ENCODE assay signal across 13 cellular contexts in the genomic region with DNA sequence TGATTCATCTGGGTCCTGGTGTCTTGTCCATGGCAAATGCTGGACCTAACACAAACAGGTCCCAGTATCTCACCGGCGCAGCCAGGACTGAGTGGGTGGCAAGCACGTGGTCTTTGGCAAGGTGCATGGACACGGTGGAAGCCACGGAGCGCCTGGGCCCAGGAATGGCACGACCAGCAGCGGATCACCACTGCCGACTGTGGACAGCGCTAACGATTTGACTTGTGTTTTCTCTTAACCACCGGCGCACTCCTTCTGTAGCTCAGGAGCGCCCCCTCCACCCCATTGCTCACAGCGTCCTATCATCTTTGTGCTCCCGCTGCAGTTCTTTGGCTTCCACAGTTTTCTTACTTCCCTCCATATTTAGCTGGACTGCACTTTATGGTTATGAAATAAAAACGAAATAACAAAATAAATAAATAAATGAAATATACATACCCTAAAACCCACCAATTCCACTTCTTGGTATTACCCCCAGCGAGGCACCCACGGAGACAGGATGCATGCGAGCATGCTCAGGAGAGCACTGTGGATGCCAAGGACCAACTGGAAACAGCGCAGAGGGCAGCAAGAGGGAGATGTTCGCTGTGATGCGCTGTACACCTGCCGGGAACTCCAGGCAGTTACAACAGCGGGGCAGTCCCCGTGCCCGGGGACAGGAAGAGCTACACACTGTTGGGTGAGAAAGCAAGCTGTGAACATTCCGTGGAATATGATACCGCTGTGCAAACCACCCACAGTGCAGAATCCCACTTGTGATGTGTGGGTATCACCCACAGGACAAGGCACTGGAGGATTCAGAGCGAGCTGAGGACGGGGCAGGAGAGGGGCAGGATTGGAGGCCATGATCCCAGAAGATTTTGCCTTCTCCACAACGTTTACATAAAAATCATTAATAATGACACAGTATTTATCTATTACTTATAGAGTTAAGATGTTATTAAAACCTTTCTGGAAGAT. TPM values are rescaled to one million over a fixed set of nuclear protein-coding genes. Genes with fewer than 3 reads are reported as not detected.
DNase-seq lines count a peak whose midpoint lies in the region; ATAC-seq and TF ChIP-seq lines count a peak whose summit lies in the region.
"Had no signal": no experiment of that assay in that cellular context is flagged by ENCODE, and none has a peak within 500 bp of the region (broad histone marks: within the 10 kb centered on the region; RNA-seq: fewer than 3 reads in every experiment).

No MANE protein-coding gene starts in this region.

- TF ChIP-seq POLR2A in spleen (IDR thresholded peaks at IDR 0.05), result no peak

- POLR2A ChIA-PET in activated CD8-positive, alpha-beta T cell treated with anti-CD3 and anti-CD28 coated beads for 36 hours (lab: Charles Lee), result no interaction called here
- POLR2A ChIA-PET in activated CD8-positive, alpha-beta T cell treated with anti-CD3 and anti-CD28 coated beads, Interleukin-2, amount 10 ng/mL, durations not matched to agents 7 days and 5 days (lab: Charles Lee), result no interaction called here
- POLR2A ChIA-PET in Panc1 (lab: Charles Lee), result no interaction called here

- H3K9me3 Mint-ChIP-seq in activated CD8-positive, alpha-beta T cell treated with anti-CD3 and anti-CD28 coated beads for 36 hours, result no peaks in the 10 kb centered on the region
- H3K9me3 Mint-ChIP-seq in activated CD8-positive, alpha-beta T cell treated with anti-CD3 and anti-CD28 coated beads, Interleukin-2, amount 10 ng/mL, durations not matched to agents 7 days and 5 days (ENCODE audit: insufficient read depth), result no peaks in the 10 kb centered on the region

- intact Hi-C loops in activated CD8-positive, alpha-beta T cell treated with anti-CD3 and anti-CD28 coated beads for 36 hours (cut with micrococcal nuclease), result no loop called here
- intact Hi-C loops in Panc1 (cut with micrococcal nuclease; ENCODE audit: unreplicated experiment), result no loop called here
- intact Hi-C loops in spleen (cut with DNase I; ENCODE audit: low total_unique reads), result no loop called here

- no peak overlapping the region for H3K4me3 ChIP-seq in Panc1 (ENCODE audit: low read depth in 2 of 2, low read length in 2 of 2)
- no peak overlapping the region for H3K4me3 ChIP-seq in spleen
- H3K4me3 ChIP-seq: coronary artery, pancreas had no signal

- H3K4me1 ChIP-seq in Panc1 (ENCODE audit: control insufficient read depth, insufficient read depth, low read length), result no peaks in the 10 kb centered on the region
- H3K4me1 ChIP-seq in foreskin keratinocyte, result no peaks in the 10 kb centered on the region
- peaks cover 0 to 3% (median 0%) of the 10 kb centered on the region in 6 donors for H3K4me1 ChIP-seq in spleen
- H3K4me1 ChIP-seq: pancreas had no signal

- H3K36me3 ChIP-seq in Panc1 (ENCODE audit: control insufficient read depth, insufficient read depth, low read length) (no peaks in the 10 kb centered on the region), spleen (no peaks in the 10 kb centered on the region)
- H3K36me3 ChIP-seq: pancreas had no signal

- no peaks in the 10 kb centered on the region for H3K9me3 ChIP-seq in Panc1 (ENCODE audit: control insufficient read depth, insufficient read depth, low read depth, low read length)
- H3K9me3 ChIP-seq in spleen, result no peaks in the 10 kb centered on the region
- H3K9me3 ChIP-seq: pancreas had no signal

- no TSS peak for BruUV-seq in Panc1 (replicated peaks; lab: Mats Ljungman, UMichigan)

- no peak overlapping the region for H3K4me3 Mint-ChIP-seq in activated CD8-positive, alpha-beta T cell treated with anti-CD3 and anti-CD28 coated beads for 36 hours
- no peak overlapping the region for H3K4me3 Mint-ChIP-seq in activated CD8-positive, alpha-beta T cell treated with anti-CD3 and anti-CD28 coated beads, Interleukin-2, amount 10 ng/mL, durations not matched to agents 7 days and 5 days

- H3K27me3 ChIP-seq in Panc1 (ENCODE audit: control insufficient read depth, insufficient read depth, low read length), result no peaks in the 10 kb centered on the region; the same call in 1 of the 2 replicates
- peaks cover 7% of the 10 kb centered on the region for H3K27me3 ChIP-seq in foreskin keratinocyte
- peaks cover 0 to 66% (median 20%) of the 10 kb centered on the region in 7 donors for H3K27me3 ChIP-seq in spleen (replicated peaks in 1 of 7)
- H3K27me3 ChIP-seq: pancreas had no signal

- in situ Hi-C loops in Panc1 (cut with HindIII; ENCODE audit: low pct_unique_long_range_greater_than_20kb, low sequenced_read_pairs), result no loop called here

- peaks cover 15% of the 10 kb centered on the region for H3K27me3 Mint-ChIP-seq in activated CD8-positive, alpha-beta T cell treated with anti-CD3 and anti-CD28 coated beads for 36 hours
- peaks cover 14% of the 10 kb centered on the region for H3K27me3 Mint-ChIP-seq in activated CD8-positive, alpha-beta T cell treated with anti-CD3 and anti-CD28 coated beads, Interleukin-2, amount 10 ng/mL, durations not matched to agents 7 days and 5 days (ENCODE audit: low read depth)

- no peak for ATAC-seq in activated CD8-positive, alpha-beta T cell treated with anti-CD3 and anti-CD28 coated beads for 36 hours
- ATAC-seq in activated CD8-positive, alpha-beta T cell treated with anti-CD3 and anti-CD28 coated beads, Interleukin-2, amount 10 ng/mL, durations not matched to agents 7 days and 5 days, result no peak
- ATAC-seq in Panc1 (0 out of 2 replicates have a peak, but pooled peaks have one; percentile 42), foreskin keratinocyte (peak; percentile 40), HG03442 (IDR thresholded peaks at IDR 0.05; ENCODE audit: unreplicated experiment) (no peak)

- no peaks in the 10 kb centered on the region for H3K4me1 Mint-ChIP-seq in activated CD8-positive, alpha-beta T cell treated with anti-CD3 and anti-CD28 coated beads for 36 hours (ENCODE audit: low read depth)
- H3K4me1 Mint-ChIP-seq in activated CD8-positive, alpha-beta T cell treated with anti-CD3 and anti-CD28 coated beads, Interleukin-2, amount 10 ng/mL, durations not matched to agents 7 days and 5 days (ENCODE audit: low read depth), result no peaks in the 10 kb centered on the region

- no peak overlapping the region for H3K27ac Mint-ChIP-seq in activated CD8-positive, alpha-beta T cell treated with anti-CD3 and anti-CD28 coated beads for 36 hours
- no peak overlapping the region for H3K27ac Mint-ChIP-seq in activated CD8-positive, alpha-beta T cell treated with anti-CD3 and anti-CD28 coated beads, Interleukin-2, amount 10 ng/mL, durations not matched to agents 7 days and 5 days

- H3K27ac ChIP-seq in Panc1 (ENCODE audit: low read length) (no peak overlapping the region), foreskin keratinocyte (no peak overlapping the region), spleen (no peak overlapping the region)
- H3K27ac ChIP-seq: coronary artery, pancreas had no signal

- WGBS in spleen, 5 donors, result 47 to 57% (median 50%) methylated on average over 27 to 32 of the region's 32 CpGs

- TF ChIP-seq CTCF in activated CD8-positive, alpha-beta T cell treated with anti-CD3 and anti-CD28 coated beads for 36 hours (IDR thresholded peaks at IDR 0.05), result peak; percentile 17
- TF ChIP-seq CTCF in Panc1 (IDR thresholded peaks at IDR 0.05) (no peak; the same call in 1 of the 2 replicates), foreskin keratinocyte (conservative IDR thresholded peaks at IDR 0.05) (peak; percentile 60), spleen (IDR thresholded peaks at IDR 0.05 in 8 of 11, conservative IDR thresholded peaks at IDR 0.05 in 3 of 11) (no peak)

- H3K36me3 Mint-ChIP-seq in activated CD8-positive, alpha-beta T cell treated with anti-CD3 and anti-CD28 coated beads for 36 hours (ENCODE audit: low read depth), result no peaks in the 10 kb centered on the region
- H3K36me3 Mint-ChIP-seq in activated CD8-positive, alpha-beta T cell treated with anti-CD3 and anti-CD28 coated beads, Interleukin-2, amount 10 ng/mL, durations not matched to agents 7 days and 5 days (ENCODE audit: low read depth), result no peaks in the 10 kb centered on the region

- CTCF ChIA-PET in activated CD8-positive, alpha-beta T cell treated with anti-CD3 and anti-CD28 coated beads for 36 hours (lab: Charles Lee), result interaction anchor here (1.0 to 3.4 kb wide), 3 partner anchors 10 to 25 kb away, joined by 3 to 18 read pairs (median 10); no protein-coding TSS in a partner anchor
- CTCF ChIA-PET in activated CD8-positive, alpha-beta T cell treated with anti-CD3 and anti-CD28 coated beads, Interleukin-2, amount 10 ng/mL, durations not matched to agents 7 days and 5 days (lab: Charles Lee), result interaction anchor here (1.6 kb wide), 1 partner anchor 10 kb away, joined by 4 read pairs; no protein-coding TSS in a partner anchor
- CTCF ChIA-PET in Panc1 (lab: Charles Lee), result no interaction called here

- DNase-seq in activated CD8-positive, alpha-beta T cell treated with anti-CD3 and anti-CD28 coated beads for 36 hours, result peak; percentile 22
- DNase-seq in activated CD8-positive, alpha-beta T cell treated with anti-CD3 and anti-CD28 coated beads, Interleukin-2, amount 10 ng/mL, durations not matched to agents 7 days and 5 days, result no peak
- no peak for DNase-seq in Panc1 (ENCODE audit: low read depth, low spot score)
- no peak for DNase-seq in foreskin keratinocyte
- DNase-seq in spleen, result peak; percentile 54
- DNase-seq in amygdala (lab: John Stamatoyannopoulos, UW), result no peak
- DNase-seq in mucosa of gallbladder (ENCODE audit: low spot score), result no peak
- DNase-seq: activated CD8-positive, alpha-beta memory T cell treated with anti-CD3 and anti-CD28 coated beads, Interleukin-2, amount 50 U/mL, for 48 hours; NCI-H187; pancreas; SW 1271 had no signal

RNA-seq across cellular contexts. Expression of a gene that starts 7.0 kb away (rescaled TPM):
- not detected for total RNA-seq in activated CD8-positive, alpha-beta T cell treated with anti-CD3 and anti-CD28 coated beads for 36 hours
- not detected for total RNA-seq in activated CD8-positive, alpha-beta T cell treated with anti-CD3 and anti-CD28 coated beads, Interleukin-2, amount 10 ng/mL, durations not matched to agents 7 days and 5 days
- total RNA-seq in Panc1 (2021; ENCODE audit: unreplicated experiment) (not detected), foreskin keratinocyte (12.3 and 12.5 TPM in 2 replicates), spleen (not detected), mucosa of gallbladder (not detected)
- not detected for polyA plus RNA-seq in Panc1 (2012; ENCODE audit: insufficient read length)
- polyA plus RNA-seq in foreskin keratinocyte (18.5 and 21.2 TPM in 2 replicates), spleen (not detected)

Comparison
In these comparisons a context has a peak if more than half of its experiments do, and no peak if none do; other contexts are left out.
1. DNase-seq: peak in activated CD8-positive, alpha-beta T cell treated with anti-CD3 and anti-CD28 coated beads for 36 hours (single experiment) and spleen (single experiment); none in activated CD8-positive, alpha-beta T cell treated with anti-CD3 and anti-CD28 coated beads, Interleukin-2, amount 10 ng/mL, durations not matched to agents 7 days and 5 days (single experiment), Panc1 (single experiment), foreskin keratinocyte (0 of 2), amygdala (0 of 56) and mucosa of gallbladder (single experiment).
2. ATAC-seq: peak in Panc1 (single experiment) and foreskin keratinocyte (single experiment); none in activated CD8-positive, alpha-beta T cell treated with anti-CD3 and anti-CD28 coated beads for 36 hours (single experiment), activated CD8-positive, alpha-beta T cell treated with anti-CD3 and anti-CD28 coated beads, Interleukin-2, amount 10 ng/mL, durations not matched to agents 7 days and 5 days (single experiment) and HG03442 (single experiment).
3. CTCF ChIP-seq: peak in activated CD8-positive, alpha-beta T cell treated with anti-CD3 and anti-CD28 coated beads for 36 hours (single experiment) and foreskin keratinocyte (single experiment); none in Panc1 (single experiment) and spleen (0 of 11).
4. RNA of a gene that starts 7.0 kb away (total RNA-seq): 12.3 to 12.5 TPM in foreskin keratinocyte; not detected in mucosa of gallbladder (single experiment), not detected in activated CD8-positive, alpha-beta T cell treated with anti-CD3 and anti-CD28 coated beads for 36 hours, not detected in activated CD8-positive, alpha-beta T cell treated with anti-CD3 and anti-CD28 coated beads, Interleukin-2, amount 10 ng/mL, durations not matched to agents 7 days and 5 days, not detected in Panc1 (single experiment) and not detected in spleen; every median in the first group is over 10 times any median in the second.